In the genomic region with DNA sequence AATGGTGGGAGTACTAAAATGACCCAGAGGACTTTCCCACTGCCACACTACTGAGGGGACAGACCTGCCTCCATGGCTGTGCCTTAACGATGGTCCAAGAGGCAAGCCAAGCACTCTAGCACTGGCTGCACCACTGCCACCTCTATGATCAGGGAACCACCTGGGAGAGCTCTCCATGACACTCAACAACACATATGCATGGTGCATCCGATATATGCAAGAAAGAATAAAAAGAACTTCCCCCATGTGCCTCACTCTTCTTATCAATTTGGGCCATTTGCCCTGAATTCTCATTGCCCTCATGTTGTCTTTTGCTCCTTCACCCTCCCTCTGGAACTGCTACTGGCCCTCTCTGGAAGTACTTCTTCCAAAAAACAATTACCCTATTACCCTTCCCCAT, we compare ENCODE assay signal across 8 cellular contexts.
"Had no signal": no experiment of that assay in that cellular context is flagged by ENCODE, and none has a peak within 500 bp of the region (broad histone marks: within the 10 kb centered on the region; RNA-seq: fewer than 3 reads in every experiment).

No MANE protein-coding gene starts in this region.

- DNase-seq: GDM1, GF-D8 had no signal

- ATAC-seq: GM12878 had no signal

- FAIRE-seq: G401.6, GM12878, GM12891, GM12892, GM18507, GM19239 had no signal

- H3K4me3 ChIP-seq: GM12878 had no signal
